Comparison of ENCODE assay signal across 9 cellular contexts in the genomic region with DNA sequence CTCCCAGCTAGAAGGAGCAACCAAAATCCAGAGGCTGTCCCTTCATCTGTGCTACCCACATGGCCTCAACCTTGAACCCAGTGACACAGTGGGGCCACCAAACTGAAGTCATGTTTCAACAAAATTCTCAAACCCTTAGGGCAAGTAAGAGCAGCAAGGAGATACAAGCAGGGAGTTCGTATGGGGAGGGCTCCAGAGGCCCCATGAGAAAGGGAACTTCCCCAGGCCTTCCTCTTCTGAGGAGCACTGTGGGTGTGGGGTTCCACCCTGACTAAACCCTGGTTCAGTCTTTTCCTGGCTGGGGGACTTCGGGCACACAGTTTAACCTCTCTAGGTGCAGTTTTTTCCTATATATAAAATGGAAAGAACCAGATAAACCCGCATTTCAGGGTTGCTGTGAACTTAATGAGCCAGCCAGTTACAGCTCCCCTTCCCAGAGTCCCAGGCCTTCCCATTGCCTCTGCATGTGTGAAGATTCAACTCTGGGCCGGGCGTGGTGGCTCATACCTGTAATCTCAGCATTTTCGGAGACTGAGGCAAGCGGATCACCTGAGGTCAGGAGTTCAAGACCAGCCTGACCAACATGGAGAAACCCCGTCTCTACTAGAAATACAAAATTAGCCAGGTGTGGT. TPM values are rescaled to one million over a fixed set of nuclear protein-coding genes. Genes with fewer than 3 reads are reported as not detected.
DNase-seq lines count a peak whose midpoint lies in the region; ATAC-seq and TF ChIP-seq lines count a peak whose summit lies in the region.
"Had no signal": no experiment of that assay in that cellular context is flagged by ENCODE, and none has a peak within 500 bp of the region (broad histone marks: within the 10 kb centered on the region; RNA-seq: fewer than 3 reads in every experiment).

No MANE protein-coding gene starts in this region.

- H3K36me3 ChIP-seq in BLaER1 treated with 17β-estradiol and CSF1 and Interleukin-3, amounts not matched to agents 10 nM and 100 nM, result no peaks in the 10 kb centered on the region
- H3K36me3 ChIP-seq in naive thymus-derived CD4-positive, alpha-beta T cell (ENCODE audit: control insufficient read depth in 2 of 3, insufficient read depth in 3 of 3, low read length in 3 of 3), result no peaks in the 10 kb centered on the region

- TF ChIP-seq POLR2A in GM18505 (IDR thresholded peaks at IDR 0.05; ENCODE audit: borderline replicate concordance, extremely low read depth, insufficient read depth, insufficient read length), result no peak

- no peaks in the 10 kb centered on the region for H3K9me3 Mint-ChIP-seq in activated naive CD8-positive, alpha-beta T cell (ENCODE audit: low read depth)
- H3K9me3 Mint-ChIP-seq in naive thymus-derived CD4-positive, alpha-beta T cell, result no peaks in the 10 kb centered on the region

- H4K20me1 ChIP-seq in BLaER1 treated with 17β-estradiol and CSF1 and Interleukin-3, amounts not matched to agents 10 nM and 100 nM, result no peaks in the 10 kb centered on the region

- no peaks in the 10 kb centered on the region for H3K27me3 Mint-ChIP-seq in activated naive CD8-positive, alpha-beta T cell
- H3K27me3 Mint-ChIP-seq in naive thymus-derived CD4-positive, alpha-beta T cell, result no peaks in the 10 kb centered on the region

- CTCF ChIA-PET in naive thymus-derived CD4-positive, alpha-beta T cell (lab: Charles Lee), result interaction anchor here (0.6 kb wide), 1 partner anchor 796 kb away, joined by 3 read pairs; no protein-coding TSS in a partner anchor

- peak overlapping the region; percentile 81 to 99 (median 93) for H3K27ac ChIP-seq in BLaER1 treated with 17β-estradiol and CSF1 and Interleukin-3, amounts not matched to agents 10 nM and 100 nM
- peak overlapping the region; percentile 34 for H3K27ac ChIP-seq in naive thymus-derived CD4-positive, alpha-beta T cell (ENCODE audit: low read depth, low read length)

- H3K4me3 Mint-ChIP-seq in activated naive CD8-positive, alpha-beta T cell, result peak overlapping the region; percentile 53
- peak overlapping the region; percentile 17 to 86 (median 70) for H3K4me3 Mint-ChIP-seq in naive thymus-derived CD4-positive, alpha-beta T cell

- intact Hi-C loops in naive thymus-derived CD4-positive, alpha-beta T cell (cut with micrococcal nuclease), result no loop called here

- ATAC-seq in naive thymus-derived CD4-positive, alpha-beta T cell, result peak; percentile 61
- ATAC-seq in GM18505 (IDR thresholded peaks at IDR 0.05; ENCODE audit: unreplicated experiment), result no peak
- ATAC-seq in HG03280 (IDR thresholded peaks at IDR 0.05; ENCODE audit: unreplicated experiment), result no peak
- no peak for ATAC-seq in HG03097 (IDR thresholded peaks at IDR 0.05; ENCODE audit: low FRiP score, unreplicated experiment)

- no peaks in the 10 kb centered on the region for H3K36me3 Mint-ChIP-seq in activated naive CD8-positive, alpha-beta T cell
- H3K36me3 Mint-ChIP-seq in naive thymus-derived CD4-positive, alpha-beta T cell, result peaks cover 0 to 2% (median 0%) of the 10 kb centered on the region in 5 donors

- H3K4me3 ChIP-seq in BLaER1 treated with 17β-estradiol and CSF1 and Interleukin-3, amounts not matched to agents 10 nM and 100 nM, result peak overlapping the region in 4 of 10 experiments; percentile 10 to 38 (median 25); a peak in 5 of 20 replicates
- no peak overlapping the region for H3K4me3 ChIP-seq in naive thymus-derived CD4-positive, alpha-beta T cell (ENCODE audit: low read length)

- no peaks in the 10 kb centered on the region for H3K9me3 ChIP-seq in BLaER1 treated with 17β-estradiol and CSF1 and Interleukin-3, amounts not matched to agents 10 nM and 100 nM (replicated peaks in 1 of 11)
- no peaks in the 10 kb centered on the region for H3K9me3 ChIP-seq in naive thymus-derived CD4-positive, alpha-beta T cell (ENCODE audit: control insufficient read depth in 2 of 3, low read length in 3 of 3)

- peak overlapping the region; percentile 76 to 100 (median 90) for H3K4me2 ChIP-seq in BLaER1 treated with 17β-estradiol and CSF1 and Interleukin-3, amounts not matched to agents 10 nM and 100 nM

- H3K27ac Mint-ChIP-seq in activated naive CD8-positive, alpha-beta T cell, result peak overlapping the region; percentile 94
- peak overlapping the region; percentile 78 to 98 (median 93) for H3K27ac Mint-ChIP-seq in naive thymus-derived CD4-positive, alpha-beta T cell

- H3K4me1 Mint-ChIP-seq in activated naive CD8-positive, alpha-beta T cell (ENCODE audit: low read depth), result peaks cover 41% of the 10 kb centered on the region
- H3K4me1 Mint-ChIP-seq in naive thymus-derived CD4-positive, alpha-beta T cell, result peaks cover 30 to 68% (median 50%) of the 10 kb centered on the region in 7 donors

- peak overlapping the region; percentile 66 to 94 (median 79) for H3K9ac ChIP-seq in BLaER1 treated with 17β-estradiol and CSF1 and Interleukin-3, amounts not matched to agents 10 nM and 100 nM

- no peaks in the 10 kb centered on the region for H3K27me3 ChIP-seq in BLaER1 treated with 17β-estradiol and CSF1 and Interleukin-3, amounts not matched to agents 10 nM and 100 nM
- no peaks in the 10 kb centered on the region for H3K27me3 ChIP-seq in naive thymus-derived CD4-positive, alpha-beta T cell (ENCODE audit: control insufficient read depth in 2 of 2, insufficient read depth in 2 of 2, low read length in 2 of 2)

- H3K4me1 ChIP-seq in BLaER1 treated with 17β-estradiol and CSF1 and Interleukin-3, amounts not matched to agents 10 nM and 100 nM, result peaks cover 60 to 98% (median 96%) of the 10 kb centered on the region in 10 experiments
- peaks cover 18 to 32% of the 10 kb centered on the region in 2 donors for H3K4me1 ChIP-seq in naive thymus-derived CD4-positive, alpha-beta T cell (ENCODE audit: control insufficient read depth in 2 of 2, insufficient read depth in 2 of 2, low read length in 2 of 2)

- POLR2A ChIA-PET in naive thymus-derived CD4-positive, alpha-beta T cell (lab: Charles Lee), result no interaction called here

- peak; percentile 70 for DNase-seq in MV-4-11 (lab: John Stamatoyannopoulos, UW)
- DNase-seq in naive thymus-derived CD4-positive, alpha-beta T cell, result peak in 2 of 9 donors; percentile 35 to 47
- no peak for DNase-seq in NCI-H748 (lab: John Stamatoyannopoulos, UW; ENCODE audit: unreplicated experiment)
- DNase-seq: DMS79 had no signal

RNA-seq across cellular contexts. Expression of a gene that starts 8.0 kb away (rescaled TPM):
- total RNA-seq in naive thymus-derived CD4-positive, alpha-beta T cell, result 100 to 1,000 TPM in 1 of 5 experiments, 10 to 100 TPM in 4; 48.8 to 234 (median 72.3) TPM
- polyA plus RNA-seq in naive thymus-derived CD4-positive, alpha-beta T cell, result 10 to 100 TPM; 24.8 to 97.1 TPM

RNA-seq across cellular contexts. Expression of a gene that starts 33.8 kb away (rescaled TPM):
- 10 to 100 TPM; 17.5 to 60.2 (median 39.5) TPM for total RNA-seq in naive thymus-derived CD4-positive, alpha-beta T cell
- polyA plus RNA-seq in naive thymus-derived CD4-positive, alpha-beta T cell, result 10 to 100 TPM; 37.4 to 45.8 TPM

RNA-seq across cellular contexts. Expression of a gene that starts 50.0 kb away (rescaled TPM):
- 10 to 100 TPM; 20.6 to 72.4 (median 58.6) TPM for total RNA-seq in naive thymus-derived CD4-positive, alpha-beta T cell
- polyA plus RNA-seq in naive thymus-derived CD4-positive, alpha-beta T cell, result 100 to 1,000 TPM; 224 to 235 TPM
